ENCODE assay signal across 8 cellular contexts in genomic region chr9:130106860-130107848, GRCh38. TPM values are rescaled to one million over a fixed set of nuclear protein-coding genes. Genes with fewer than 3 reads are reported as not detected.
DNase-seq lines count a peak whose midpoint lies in the region; ATAC-seq and TF ChIP-seq lines count a peak whose summit lies in the region.

No MANE protein-coding gene starts in this region.

- H3K36me3 Mint-ChIP-seq in chondrocyte (ENCODE audit: low read depth) = peaks cover 22% of the 10 kb centered on the region

- no peak overlapping the region for H3K27ac Mint-ChIP-seq in chondrocyte (ENCODE audit: unreplicated experiment)

- no peaks in the 10 kb centered on the region for H3K27me3 Mint-ChIP-seq in chondrocyte (ENCODE audit: low read depth)

- TF ChIP-seq CTCF in GM20000 (IDR thresholded peaks at IDR 0.05; ENCODE audit: extremely low read depth, missing control alignments) = peak; percentile 86
- TF ChIP-seq CTCF in chondrocyte (IDR thresholded peaks at IDR 0.05) = peak; percentile 92

- H3K9me3 Mint-ChIP-seq in chondrocyte (ENCODE audit: low read depth) = no peaks in the 10 kb centered on the region

- no peak overlapping the region for H3K4me3 Mint-ChIP-seq in chondrocyte (ENCODE audit: unreplicated experiment)

- ATAC-seq in left lobe of liver = peak; percentile 92
- no peak for ATAC-seq in HG02840 (IDR thresholded peaks at IDR 0.05; ENCODE audit: low FRiP score, unreplicated experiment)

- peaks cover 16% of the 10 kb centered on the region for H3K4me1 Mint-ChIP-seq in chondrocyte (ENCODE audit: low read depth)

- DNase-seq in AG08395 (ENCODE audit: low spot score) = peak; percentile 85
- DNase-seq in GM20000 (ENCODE audit: low spot score) = peak; percentile 71
- peak; percentile 72 for DNase-seq in NCI-H345 (lab: John Stamatoyannopoulos, UW)
- DNase-seq in activated CD4-positive, alpha-beta T cell treated with anti-CD3 and anti-CD28 coated beads for 4 hours = peak; percentile 86 to 92
- no peak for DNase-seq in chondrocyte (ENCODE audit: low spot score)
- peak; percentile 72 for DNase-seq in left lobe of liver (ENCODE audit: low spot score)
- peak; percentile 87 for DNase-seq in stimulated activated CD4-positive, alpha-beta T cell treated with anti-CD3 and anti-CD28 coated beads, Interleukin-4, amount 100 ng/mL, for 1 hour

RNA-seq across cellular contexts. Expression of gene GPR107, which starts 53.4 kb away (rescaled TPM):
- total RNA-seq in chondrocyte (67.0 to 74.6 TPM (median 70.7 TPM) in 3 replicates), left lobe of liver (14.1 TPM)
